Comparison of ENCODE assay signal across 30 cellular contexts in the genomic region with DNA sequence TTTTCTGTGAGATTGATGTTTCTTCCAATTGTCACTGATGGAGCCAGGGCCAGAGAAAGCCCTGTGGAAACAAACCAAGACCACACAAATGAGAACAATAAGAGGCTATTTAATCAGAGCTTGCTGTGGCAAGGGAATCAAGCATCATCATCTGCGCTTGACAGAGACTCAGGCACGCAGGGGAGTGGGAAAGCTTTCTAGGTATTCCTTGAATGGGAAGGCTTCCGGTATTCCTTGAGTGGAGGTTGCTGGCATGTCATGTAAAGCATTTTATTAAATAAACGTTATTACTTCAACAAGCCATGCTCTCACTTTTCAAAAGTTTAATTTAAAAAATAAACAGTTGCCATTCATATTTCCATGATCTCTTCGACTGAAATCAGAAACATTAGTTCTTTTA.
"Had no signal": no experiment of that assay in that cellular context is flagged by ENCODE, and none has a peak within 500 bp of the region (broad histone marks: within the 10 kb centered on the region; RNA-seq: fewer than 3 reads in every experiment).

No MANE protein-coding gene starts in this region.

- H3K9me3 ChIP-seq: SJCRH30 had no signal

- H3K4me3 ChIP-seq: PC-9, SJCRH30, SK-N-MC had no signal

- H3K27me3 ChIP-seq: SJCRH30 had no signal

- H3K36me3 ChIP-seq: SJCRH30 had no signal

- DNase-seq: Karpas-422, MM.1S, MV-4-11, NCI-H1092, NCI-H1105, NCI-H1417 treated with DMSO at 0.1 percent for 48 hours, NCI-H1436 treated with DMSO at 0.1 percent for 48 hours, NCI-H1694 treated with DMSO at 0.1 percent for 48 hours, NCI-H187 treated with DMSO at 0.1 percent for 48 hours, NCI-H2029, NCI-H2081, NCI-H2171 treated with DMSO at 0.1 percent for 48 hours, NCI-H2227 treated with DMSO at 0.1 percent for 48 hours, NCI-H345, NCI-H446, NCI-H510A treated with DMSO at 0.1 percent for 48 hours, NCI-H524 treated with DMSO at 0.1 percent for 48 hours, NCI-H526 treated with DMSO at 0.1 percent for 48 hours, NCI-H774, PC-9, SHP77, SIG-M5, SJCRH30, T-cell had no signal

- ATAC-seq: Panc1, Right ventricle myocardium inferior, SK-N-SH treated with all-trans-retinoic acid at 6 μM for 48 hours, T-cell had no signal

- H3K4me1 ChIP-seq: SJCRH30 had no signal

- H3K27ac ChIP-seq: KMS-11, PC-9, RWPE1, SJCRH30, SK-N-MC had no signal
